8 cellular contexts compared by ENCODE assay signal in genomic region chr11:118998822-118999221, GRCh38. TPM values are rescaled to one million over a fixed set of nuclear protein-coding genes. Genes with fewer than 3 reads are reported as not detected.
A peak's percentile ranks its signal among the peaks of the same experiment; 100 is the strongest.
DNase-seq lines count a peak whose midpoint lies in the region; ATAC-seq and TF ChIP-seq lines count a peak whose summit lies in the region.

No MANE protein-coding gene starts in this region.

- H3K4me3 Mint-ChIP-seq in naive thymus-derived CD4-positive, alpha-beta T cell = peak overlapping the region; percentile 87 to 99 (median 94)

- no peaks in the 10 kb centered on the region for H3K9me3 ChIP-seq in duodenal mucosa (ENCODE audit: control insufficient read depth in 1 of 2, low read length in 2 of 2)
- no peaks in the 10 kb centered on the region for H3K9me3 ChIP-seq in naive thymus-derived CD4-positive, alpha-beta T cell (ENCODE audit: control insufficient read depth in 2 of 3, low read length in 3 of 3)

- peaks cover 0 to 29% (median 8%) of the 10 kb centered on the region in 5 donors for H3K36me3 Mint-ChIP-seq in naive thymus-derived CD4-positive, alpha-beta T cell

- TF ChIP-seq POLR2A in NB4 (IDR thresholded peaks at IDR 0.05; ENCODE audit: extremely low read depth, insufficient read length) = no peak

- peak overlapping the region; percentile 87 to 98 (median 92) for H3K27ac Mint-ChIP-seq in naive thymus-derived CD4-positive, alpha-beta T cell

- H3K4me1 Mint-ChIP-seq in naive thymus-derived CD4-positive, alpha-beta T cell = peaks cover 26 to 48% (median 37%) of the 10 kb centered on the region in 7 donors

- H3K9me3 Mint-ChIP-seq in naive thymus-derived CD4-positive, alpha-beta T cell = no peaks in the 10 kb centered on the region

- peak overlapping the region; percentile 53 to 83 for H3K9ac ChIP-seq in duodenal mucosa (ENCODE audit: low read depth in 1 of 2, low read length in 2 of 2)

- no peak for ATAC-seq in naive thymus-derived CD4-positive, alpha-beta T cell

- H3K27ac ChIP-seq in duodenal mucosa (ENCODE audit: low read depth, low read length) = no peak overlapping the region
- H3K27ac ChIP-seq in naive thymus-derived CD4-positive, alpha-beta T cell (ENCODE audit: low read depth, low read length) = peak overlapping the region; percentile 85

- peak overlapping the region; percentile 100 for H3K4me3 ChIP-seq in NB4 (ENCODE audit: low read depth, low read length)
- peak overlapping the region; percentile 89 to 100 for H3K4me3 ChIP-seq in duodenal mucosa (ENCODE audit: low read depth in 1 of 2, low read length in 2 of 2)
- peak overlapping the region; percentile 91 for H3K4me3 ChIP-seq in naive thymus-derived CD4-positive, alpha-beta T cell (ENCODE audit: low read length)

- H3K27me3 Mint-ChIP-seq in naive thymus-derived CD4-positive, alpha-beta T cell = no peaks in the 10 kb centered on the region

- peaks cover 19 to 26% of the 10 kb centered on the region in 2 donors for H3K4me1 ChIP-seq in duodenal mucosa (ENCODE audit: control insufficient read depth in 1 of 2, insufficient read depth in 2 of 2, low read length in 2 of 2)
- peaks cover 6 to 16% of the 10 kb centered on the region in 2 donors for H3K4me1 ChIP-seq in naive thymus-derived CD4-positive, alpha-beta T cell (ENCODE audit: control insufficient read depth in 2 of 2, insufficient read depth in 2 of 2, low read length in 2 of 2)

- POLR2A ChIA-PET in naive thymus-derived CD4-positive, alpha-beta T cell (lab: Charles Lee) = interaction anchor here (0.6 to 7.1 kb wide), 8 partner anchors 10 to 390 kb away, joined by 3 to 69 read pairs (median 6); partner anchors contain the start of genes DPAGT1, RPS25, TRAPPC4 and VPS11

- H3K27me3 ChIP-seq in duodenal mucosa (ENCODE audit: control insufficient read depth in 1 of 2, insufficient read depth in 2 of 2, low read length in 2 of 2) = no peaks in the 10 kb centered on the region
- no peaks in the 10 kb centered on the region for H3K27me3 ChIP-seq in naive thymus-derived CD4-positive, alpha-beta T cell (ENCODE audit: control insufficient read depth in 2 of 2, insufficient read depth in 2 of 2, low read length in 2 of 2)

- TF ChIP-seq CTCF in NB4 (IDR thresholded peaks at IDR 0.05; ENCODE audit: low read depth, low read length) = no peak

- CTCF ChIA-PET in naive thymus-derived CD4-positive, alpha-beta T cell (lab: Charles Lee) = interaction anchor here (1.1 to 2.2 kb wide), 2 partner anchors 12 to 16 kb away, joined by 4 to 7 read pairs; no protein-coding TSS in a partner anchor

- peaks cover 9 to 25% of the 10 kb centered on the region in 2 donors for H3K36me3 ChIP-seq in duodenal mucosa (ENCODE audit: control insufficient read depth in 1 of 2, insufficient read depth in 2 of 2, low read length in 2 of 2)
- peaks cover 0 to 35% (median 0%) of the 10 kb centered on the region in 3 experiments for H3K36me3 ChIP-seq in naive thymus-derived CD4-positive, alpha-beta T cell (ENCODE audit: control insufficient read depth in 2 of 3, insufficient read depth in 3 of 3, low read length in 3 of 3)

- DNase-seq in DMS114 treated with DMSO at 0.1 percent for 48 hours (lab: John Stamatoyannopoulos, UW; ENCODE audit: unreplicated experiment) (peak; percentile 16), NB4 (ENCODE audit: low read depth) (no peak), NCI-H2081 treated with DMSO at 0.1 percent for 48 hours (lab: John Stamatoyannopoulos, UW) (no peak), activated gamma-delta T cell (lab: John Stamatoyannopoulos, UW) (no peak), SKM-1 (lab: John Stamatoyannopoulos, UW; ENCODE audit: unreplicated experiment) (no peak)
- no peak for DNase-seq in naive thymus-derived CD4-positive, alpha-beta T cell
- DNase-seq in activated CD4-positive, alpha-beta T cell treated with anti-CD3 and anti-CD28 coated beads, Interleukin-2, amount 50 U/mL, for 1 hour = no peak

- intact Hi-C loops in naive thymus-derived CD4-positive, alpha-beta T cell (cut with micrococcal nuclease) = loop anchor here (1.0 to 5.0 kb wide), 15 partner anchors 19 to 562 kb away; partner anchors contain the start of genes ARCN1 (in 2 of the 2), DDX6 (in 2 of the 2), DPAGT1 (in 2 of the 2) and HYOU1 (in 2 of the 2)

RNA-seq across cellular contexts. Expression of gene CENATAC, which starts 0.9 kb away (rescaled TPM):
- total RNA-seq in naive thymus-derived CD4-positive, alpha-beta T cell = 100 to 1,000 TPM in 4 of 5 experiments, 10 to 100 TPM in 1; 53.5 to 136 (median 109) TPM
- polyA plus RNA-seq in naive thymus-derived CD4-positive, alpha-beta T cell = 10 to 100 TPM in 1 of 2 donors, 1 to 10 TPM in 1; 8.4 to 13.5 TPM

RNA-seq across cellular contexts. Expression of gene RPS25, which starts 19.3 kb away (rescaled TPM):
- 1,000 to 10,000 TPM; 1,535 to 3,042 (median 2,772) TPM for total RNA-seq in naive thymus-derived CD4-positive, alpha-beta T cell
- polyA plus RNA-seq in naive thymus-derived CD4-positive, alpha-beta T cell = 1,000 to 10,000 TPM; 4,222 to 6,094 TPM

RNA-seq across cellular contexts. Expression of gene TRAPPC4, which starts 19.7 kb away (rescaled TPM):
- 10 to 100 TPM; 70.7 to 80.3 (median 77.8) TPM for total RNA-seq in naive thymus-derived CD4-positive, alpha-beta T cell
- polyA plus RNA-seq in naive thymus-derived CD4-positive, alpha-beta T cell = 100 to 1,000 TPM in 1 of 2 donors, 10 to 100 TPM in 1; 82.1 to 123 TPM

RNA-seq across cellular contexts. Expression of gene FOXR1, which starts 27.3 kb away (rescaled TPM):
- total RNA-seq in naive thymus-derived CD4-positive, alpha-beta T cell = not detected
- not detected for polyA plus RNA-seq in naive thymus-derived CD4-positive, alpha-beta T cell

RNA-seq across cellular contexts. Expression of gene SLC37A4, which starts 31.9 kb away (rescaled TPM):
- total RNA-seq in naive thymus-derived CD4-positive, alpha-beta T cell = 10 to 100 TPM in 3 of 5 experiments, 1 to 10 TPM in 2; 7.1 to 20.8 (median 14.6) TPM
- 10 to 100 TPM; 10.6 to 13.1 TPM for polyA plus RNA-seq in naive thymus-derived CD4-positive, alpha-beta T cell
